ENCODE assay signal across 14 cellular contexts in genomic region chr20:34082232-34082887, GRCh38. TPM values are rescaled to one million over a fixed set of nuclear protein-coding genes. Genes with fewer than 3 reads are reported as not detected.
A peak's percentile ranks its signal among the peaks of the same experiment; 100 is the strongest.
DNase-seq lines count a peak whose midpoint lies in the region; ATAC-seq and TF ChIP-seq lines count a peak whose summit lies in the region.
"Had no signal": no experiment of that assay in that cellular context is flagged by ENCODE, and none has a peak within 500 bp of the region (broad histone marks: within the 10 kb centered on the region; RNA-seq: fewer than 3 reads in every experiment).

No MANE protein-coding gene starts in this region.

- H3K4me1 ChIP-seq in heart right ventricle: peaks cover 8 to 50% (median 26%) of the 10 kb centered on the region in 9 donors
- H3K4me1 ChIP-seq in breast epithelium: peaks cover 0 to 4% of the 10 kb centered on the region in 2 donors
- H3K4me1 ChIP-seq in naive thymus-derived CD4-positive, alpha-beta T cell (ENCODE audit: control insufficient read depth in 2 of 2, insufficient read depth in 2 of 2, low read length in 2 of 2): no peaks in the 10 kb centered on the region
- H3K4me1 ChIP-seq in transverse colon: peaks cover 0 to 16% (median 4%) of the 10 kb centered on the region in 4 donors

- peaks cover 0 to 42% (median 9%) of the 10 kb centered on the region in 5 donors for H3K36me3 Mint-ChIP-seq in naive thymus-derived CD4-positive, alpha-beta T cell
- H3K36me3 Mint-ChIP-seq in activated T-helper 2 cell treated with anti-CD3 and anti-CD28 coated beads, Interferon-gamma antibody, Interleukin-2, Interleukin-4, amounts not matched to agents 10 μg/mL and 5 μg/mL and 100 μg/mL, durations not matched to agents 14 hours and 24 hours and 36 hours (ENCODE audit: low read depth): peaks cover 38% of the 10 kb centered on the region

- H3K4me1 Mint-ChIP-seq in naive thymus-derived CD4-positive, alpha-beta T cell: peaks cover 0 to 24% (median 16%) of the 10 kb centered on the region in 7 donors
- no peaks in the 10 kb centered on the region for H3K4me1 Mint-ChIP-seq in activated T-helper 2 cell treated with anti-CD3 and anti-CD28 coated beads, Interferon-gamma antibody, Interleukin-2, Interleukin-4, amounts not matched to agents 10 μg/mL and 5 μg/mL and 100 μg/mL, durations not matched to agents 14 hours and 24 hours and 36 hours (ENCODE audit: low read depth)

- TF ChIP-seq EP300 in transverse colon (IDR thresholded peaks at IDR 0.05; ENCODE audit: low read depth): no peak

- peak overlapping the region in 8 of 9 donors; percentile 12 to 78 (median 46) for H3K27ac Mint-ChIP-seq in naive thymus-derived CD4-positive, alpha-beta T cell
- no peak overlapping the region for H3K27ac Mint-ChIP-seq in activated T-helper 2 cell treated with anti-CD3 and anti-CD28 coated beads, Interferon-gamma antibody, Interleukin-2, Interleukin-4, amounts not matched to agents 10 μg/mL and 5 μg/mL and 100 μg/mL, durations not matched to agents 14 hours and 24 hours and 36 hours
- H3K27ac Mint-ChIP-seq: dendritic cell treated with granulocyte-macrophage colony-stimulating factor and Interleukin-4, amounts not matched to agents 40 ng/mL and 50 ng/mL, for 4 days had no signal

- H3K9me3 ChIP-seq in heart right ventricle (no peaks in the 10 kb centered on the region), breast epithelium (no peaks in the 10 kb centered on the region), transverse colon (no peaks in the 10 kb centered on the region)
- no peaks in the 10 kb centered on the region for H3K9me3 ChIP-seq in naive thymus-derived CD4-positive, alpha-beta T cell (ENCODE audit: control insufficient read depth in 2 of 3, low read length in 3 of 3)

- H3K36me3 ChIP-seq in heart right ventricle (peaks cover 0 to 96% (median 35%) of the 10 kb centered on the region in 9 donors), breast epithelium (no peaks in the 10 kb centered on the region), transverse colon (peaks cover 0 to 13% (median 5%) of the 10 kb centered on the region in 4 donors)
- peaks cover 4 to 79% (median 8%) of the 10 kb centered on the region in 3 experiments for H3K36me3 ChIP-seq in naive thymus-derived CD4-positive, alpha-beta T cell (ENCODE audit: control insufficient read depth in 2 of 3, insufficient read depth in 3 of 3, low read length in 3 of 3)

- TF ChIP-seq POLR2A in breast epithelium (IDR thresholded peaks at IDR 0.05) (no peak), transverse colon (IDR thresholded peaks at IDR 0.05) (no peak)

- ATAC-seq in heart right ventricle: no peak
- ATAC-seq in Right ventricle myocardium inferior: no peak
- no peak for ATAC-seq in naive thymus-derived CD4-positive, alpha-beta T cell
- no peak for ATAC-seq in GM18907 (IDR thresholded peaks at IDR 0.05; ENCODE audit: unreplicated experiment)
- ATAC-seq in HG03469 (IDR thresholded peaks at IDR 0.05; ENCODE audit: unreplicated experiment): no peak

- H3K27me3 ChIP-seq in heart right ventricle (no peaks in the 10 kb centered on the region), breast epithelium (no peaks in the 10 kb centered on the region), transverse colon (no peaks in the 10 kb centered on the region)
- no peaks in the 10 kb centered on the region for H3K27me3 ChIP-seq in naive thymus-derived CD4-positive, alpha-beta T cell (ENCODE audit: control insufficient read depth in 2 of 2, insufficient read depth in 2 of 2, low read length in 2 of 2)

- no peak for TF ChIP-seq CTCF in heart right ventricle (IDR thresholded peaks at IDR 0.05)
- no peak for TF ChIP-seq CTCF in breast epithelium (IDR thresholded peaks at IDR 0.05)
- TF ChIP-seq CTCF in transverse colon (IDR thresholded peaks at IDR 0.05): no peak

- H3K9me3 Mint-ChIP-seq in naive thymus-derived CD4-positive, alpha-beta T cell: no peaks in the 10 kb centered on the region
- no peaks in the 10 kb centered on the region for H3K9me3 Mint-ChIP-seq in activated T-helper 2 cell treated with anti-CD3 and anti-CD28 coated beads, Interferon-gamma antibody, Interleukin-2, Interleukin-4, amounts not matched to agents 10 μg/mL and 5 μg/mL and 100 μg/mL, durations not matched to agents 14 hours and 24 hours and 36 hours
- H3K9me3 Mint-ChIP-seq: dendritic cell treated with granulocyte-macrophage colony-stimulating factor and Interleukin-4, amounts not matched to agents 40 ng/mL and 50 ng/mL, for 4 days had no signal

- no peaks in the 10 kb centered on the region for H3K27me3 Mint-ChIP-seq in naive thymus-derived CD4-positive, alpha-beta T cell
- H3K27me3 Mint-ChIP-seq in activated T-helper 2 cell treated with anti-CD3 and anti-CD28 coated beads, Interferon-gamma antibody, Interleukin-2, Interleukin-4, amounts not matched to agents 10 μg/mL and 5 μg/mL and 100 μg/mL, durations not matched to agents 14 hours and 24 hours and 36 hours (ENCODE audit: low read depth): no peaks in the 10 kb centered on the region
- H3K27me3 Mint-ChIP-seq: dendritic cell treated with granulocyte-macrophage colony-stimulating factor and Interleukin-4, amounts not matched to agents 40 ng/mL and 50 ng/mL, for 4 days had no signal

- WGBS in heart right ventricle, 2 donors: 86 to 91% methylated on average over 8 of the region's 8 CpGs
- 84 to 100% methylated on average over 1 to 8 of the region's 8 CpGs for WGBS in transverse colon (ENCODE audit: low coverage in 1 of 2), 2 donors

- CTCF ChIA-PET in naive thymus-derived CD4-positive, alpha-beta T cell (lab: Charles Lee): no interaction called here

- in situ Hi-C loops in transverse colon (cut with MboI; ENCODE audit: low pct_ligation_motif_present in 1 of 4, low pct_unique_long_range_greater_than_20kb in 1 of 4, low sequenced_read_pairs in 3 of 4): no loop called here

- no peak for DNase-seq in heart right ventricle
- no peak for DNase-seq in Right ventricle myocardium inferior (ENCODE audit: missing footprints)
- no peak for DNase-seq in breast epithelium (ENCODE audit: low spot score in 2 of 2)
- no peak for DNase-seq in naive thymus-derived CD4-positive, alpha-beta T cell
- DNase-seq in transverse colon: no peak
- DNase-seq in activated T-helper 2 cell treated with anti-CD3 and anti-CD28 coated beads, Interferon-gamma antibody, Interleukin-2, Interleukin-4, amounts not matched to agents 10 μg/mL and 5 μg/mL and 100 μg/mL, durations not matched to agents 14 hours and 24 hours and 36 hours (ENCODE audit: low spot score): no peak
- DNase-seq: DMS53; MV-4-11; NK-92 treated with Interleukin-12 subunit alpha and Interleukin-12 subunit beta, amount 100 ng/mL, for 24 hours; WERI-Rb-1 had no signal

- intact Hi-C loops in heart right ventricle (cut with DNase I): no loop called here
- intact Hi-C loops in Right ventricle myocardium inferior (cut with DNase I): no loop called here
- intact Hi-C loops in breast epithelium (cut with DNase I; ENCODE audit: low total_unique reads): no loop called here
- intact Hi-C loops in naive thymus-derived CD4-positive, alpha-beta T cell (cut with micrococcal nuclease): no loop called here
- intact Hi-C loops in transverse colon (cut with DNase I; ENCODE audit: low total_unique reads): no loop called here
- intact Hi-C loops in activated T-helper 2 cell treated with anti-CD3 and anti-CD28 coated beads, Interferon-gamma antibody, Interleukin-2, Interleukin-4, amounts not matched to agents 10 μg/mL and 5 μg/mL and 100 μg/mL, durations not matched to agents 14 hours and 24 hours and 36 hours (cut with micrococcal nuclease): no loop called here

- H3K27ac ChIP-seq in heart right ventricle: peak overlapping the region in 6 of 10 donors; percentile 35 to 77 (median 58)
- H3K27ac ChIP-seq in breast epithelium: peak overlapping the region; percentile 67 to 77
- H3K27ac ChIP-seq in naive thymus-derived CD4-positive, alpha-beta T cell (ENCODE audit: low read depth, low read length): peak overlapping the region; percentile 3
- H3K27ac ChIP-seq in transverse colon: peak overlapping the region in 3 of 4 donors; percentile 36 to 57 (median 51)
- H3K27ac ChIP-seq: WERI-Rb-1 had no signal

- POLR2A ChIA-PET in naive thymus-derived CD4-positive, alpha-beta T cell (lab: Charles Lee): interaction anchor here (0.6 kb wide), 1 partner anchor 98 kb away, joined by 3 read pairs; no protein-coding TSS in a partner anchor

- H3K4me3 ChIP-seq in heart right ventricle (no peak overlapping the region), breast epithelium (no peak overlapping the region), transverse colon (no peak overlapping the region)
- H3K4me3 ChIP-seq in naive thymus-derived CD4-positive, alpha-beta T cell (ENCODE audit: low read length): no peak overlapping the region
- H3K4me3 ChIP-seq: skin epidermis had no signal

- H3K4me3 Mint-ChIP-seq in naive thymus-derived CD4-positive, alpha-beta T cell: no peak overlapping the region
- no peak overlapping the region for H3K4me3 Mint-ChIP-seq in activated T-helper 2 cell treated with anti-CD3 and anti-CD28 coated beads, Interferon-gamma antibody, Interleukin-2, Interleukin-4, amounts not matched to agents 10 μg/mL and 5 μg/mL and 100 μg/mL, durations not matched to agents 14 hours and 24 hours and 36 hours (ENCODE audit: low read depth)
- H3K4me3 Mint-ChIP-seq: dendritic cell treated with granulocyte-macrophage colony-stimulating factor and Interleukin-4, amounts not matched to agents 40 ng/mL and 50 ng/mL, for 4 days had no signal

RNA-seq across cellular contexts. Expression of gene EIF2S2, which starts 29.7 kb away (rescaled TPM):
- total RNA-seq in heart right ventricle (10 to 100 TPM; 32.4 to 59.7 (median 41.1) TPM), Right ventricle myocardium inferior (43.7 TPM), breast epithelium (10 to 100 TPM; 45.6 to 55.4 (median 45.8) TPM), transverse colon (10 to 100 TPM; 15.3 to 42.1 (median 23.9) TPM)
- polyA plus RNA-seq in heart right ventricle: 10 to 100 TPM; 22.2 to 67.7 TPM
- 10 to 100 TPM; 16.8 to 68.4 (median 48.6) TPM for total RNA-seq in naive thymus-derived CD4-positive, alpha-beta T cell
- polyA plus RNA-seq in naive thymus-derived CD4-positive, alpha-beta T cell: 10 to 100 TPM; 20.2 to 21.2 TPM
- total RNA-seq in activated T-helper 2 cell treated with anti-CD3 and anti-CD28 coated beads, Interferon-gamma antibody, Interleukin-2, Interleukin-4, amounts not matched to agents 10 μg/mL and 5 μg/mL and 100 μg/mL, durations not matched to agents 14 hours and 24 hours and 36 hours: 96.0 and 97.6 TPM in 2 replicates

Comparison
In these comparisons a context has a peak if more than half of its experiments do, and no peak if none do; other contexts are left out.
1. H3K27ac ChIP-seq: peak in every context shown above with its lines; median percentile 72 in breast epithelium; 58 in heart right ventricle; 51 in transverse colon; 3 in naive thymus-derived CD4-positive, alpha-beta T cell.